Comparison of ENCODE assay signal across 24 cellular contexts in genomic region chr2:226558418-226558817, GRCh38.
"Had no signal": no experiment of that assay in that cellular context is flagged by ENCODE, and none has a peak within 500 bp of the region (broad histone marks: within the 10 kb centered on the region; RNA-seq: fewer than 3 reads in every experiment).

No MANE protein-coding gene starts in this region.

- H3K4me1 ChIP-seq: pancreas, spleen, testis, tibial artery, upper lobe of left lung, uterus had no signal

- H2AFZ ChIP-seq: hepatocyte had no signal

- H3K36me3 ChIP-seq: neutrophil, pancreas, sigmoid colon, spleen, tibial artery, upper lobe of left lung, uterus had no signal

- H3K79me2 ChIP-seq: hepatocyte had no signal

- H3K27me3 ChIP-seq: hepatocyte, neutrophil, pancreas, sigmoid colon, testis, tibial artery, upper lobe of left lung, uterus had no signal

- DNase-seq: cerebellar nuclear complex; cortex of kidney; dorsolateral prefrontal cortex; effector CD4-positive, alpha-beta T cell; left colon; mucosa of descending colon; naive B cell; pancreas; retina; sigmoid colon; spleen; stimulated activated CD4-positive, alpha-beta T cell treated with anti-CD3 and anti-CD28 coated beads, Interleukin-4, amount 100 ng/mL, for 4 hours; stimulated activated naive CD8-positive, alpha-beta T cell treated with anti-CD3 and anti-CD28 coated beads, Interleukin-15, Interleukin-2, amounts not matched to agents 100 U/mL and 50 U/mL, for 24 hours; substantia nigra; testis; tibial artery; upper lobe of left lung; uterus had no signal

- H3K4me3 ChIP-seq: dorsolateral prefrontal cortex, hepatocyte, lung, mucosa of descending colon, pancreas, sigmoid colon, skin epidermis, spleen, testis, tibial artery, upper lobe of left lung, uterus had no signal

- ATAC-seq: left colon; mucosa of descending colon; natural killer cell treated with Interleukin-12 subunit alpha and Interleukin-12 subunit beta and Interleukin-15 and Interleukin-18, amount 100 ng/mL, for 72 hours; pancreas; stimulated activated memory B cell treated with anti-CD40 and anti-IgM and Interleukin-4, amounts not matched to agents 10 μg/mL and 1 μg/mL and 100 μg/mL, for 72 hours; stimulated activated naive CD8-positive, alpha-beta T cell treated with anti-CD3 and anti-CD28 coated beads, Interleukin-15, Interleukin-2, amounts not matched to agents 100 U/mL and 50 U/mL, for 24 hours had no signal

- H3K27ac ChIP-seq: dorsolateral prefrontal cortex, hepatocyte, neutrophil, pancreas, sigmoid colon, skin epidermis, spleen, testis, tibial artery, upper lobe of left lung, uterus had no signal

- H3K4me2 ChIP-seq: hepatocyte had no signal

- H3K9me3 ChIP-seq: mucosa of descending colon, neutrophil, pancreas, sigmoid colon, spleen, testis, tibial artery, upper lobe of left lung, uterus had no signal
